Comparison of ENCODE assay signal across 8 cellular contexts in genomic region chr13:19959141-19959830, GRCh38. TPM values are rescaled to one million over a fixed set of nuclear protein-coding genes. Genes with fewer than 3 reads are reported as not detected.
DNase-seq lines count a peak whose midpoint lies in the region; ATAC-seq and TF ChIP-seq lines count a peak whose summit lies in the region.

No MANE protein-coding gene starts in this region.

- H3K27ac ChIP-seq in temporal lobe (ENCODE audit: low read depth, low read length) = peak overlapping the region; percentile 93

- DNase-seq in GM12864 (ENCODE audit: low read depth) = no peak
- DNase-seq in RPMI7951 (ENCODE audit: low read depth) = peak; percentile 25
- DNase-seq in activated naive CD4-positive, alpha-beta T cell (lab: John Stamatoyannopoulos, UW) = peak; percentile 30 to 55 (median 46)
- DNase-seq in globus pallidus (ENCODE audit: low spot score) = peak; percentile 60
- peak; percentile 46 for DNase-seq in occipital lobe (lab: John Stamatoyannopoulos, UW)

- peak; percentile 11 for TF ChIP-seq CTCF in GM12864 (IDR thresholded peaks at IDR 0.05; ENCODE audit: low read depth, low read length, missing control alignments)

- peak; percentile 7 for ATAC-seq in HG03280 (IDR thresholded peaks at IDR 0.05; ENCODE audit: unreplicated experiment)
- ATAC-seq in GM19328 (IDR thresholded peaks at IDR 0.05; ENCODE audit: unreplicated experiment) = no peak

- peak overlapping the region; percentile 82 for H3K4me3 ChIP-seq in GM12864 (ENCODE audit: low read depth, low read length)

RNA-seq across cellular contexts. Expression of gene ZMYM2, which starts 0.8 kb away (rescaled TPM):
- 25.6 and 31.7 TPM in 2 replicates for total RNA-seq in RPMI7951 (2014; rRNA removed; shearing (Covaris generic))
- 224 TPM for total RNA-seq in occipital lobe
- 146 TPM for total RNA-seq in temporal lobe
